ENCODE assay signal across 8 cellular contexts in the genomic region with DNA sequence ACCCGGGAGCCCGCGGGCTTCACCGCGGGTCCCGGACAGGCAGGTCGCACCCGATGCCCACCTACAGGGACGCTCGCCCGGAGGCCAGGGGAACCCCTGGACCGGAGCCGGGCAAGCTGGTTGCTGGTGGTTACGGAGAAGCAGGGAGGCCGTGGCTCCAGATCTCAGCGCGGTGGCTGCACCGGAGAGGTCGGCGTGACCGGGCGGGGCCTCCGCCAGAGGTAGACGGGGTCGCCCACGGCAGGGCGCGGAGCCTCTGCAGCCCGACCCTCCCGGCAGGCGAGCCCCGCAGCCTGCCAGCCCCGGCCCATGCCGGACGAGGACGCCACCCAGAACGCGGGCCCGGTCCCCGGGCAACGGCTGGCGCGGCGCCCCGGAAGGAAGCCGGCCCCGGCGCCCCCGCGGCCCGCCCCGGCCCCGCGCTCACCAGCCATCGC. TPM values are rescaled to one million over a fixed set of nuclear protein-coding genes. Genes with fewer than 3 reads are reported as not detected.
DNase-seq lines count a peak whose midpoint lies in the region; ATAC-seq and TF ChIP-seq lines count a peak whose summit lies in the region.

No MANE protein-coding gene starts in this region.

- TF ChIP-seq CTCF in thoracic aorta (IDR thresholded peaks at IDR 0.05), result no peak

- H3K4me3 Mint-ChIP-seq in activated naive CD8-positive, alpha-beta T cell treated with anti-CD3 and anti-CD28 coated beads, Interleukin-2, amount 50 U/mL, for 24 hours, result peak overlapping the region; percentile 81

- no peaks in the 10 kb centered on the region for H3K27me3 Mint-ChIP-seq in activated naive CD8-positive, alpha-beta T cell treated with anti-CD3 and anti-CD28 coated beads, Interleukin-2, amount 50 U/mL, for 24 hours

- no peaks in the 10 kb centered on the region for H3K27me3 ChIP-seq in thoracic aorta (replicated peaks; ENCODE audit: insufficient read depth)

- H3K4me1 Mint-ChIP-seq in activated naive CD8-positive, alpha-beta T cell treated with anti-CD3 and anti-CD28 coated beads, Interleukin-2, amount 50 U/mL, for 24 hours, result peaks cover 4% of the 10 kb centered on the region

- H3K27ac Mint-ChIP-seq in activated naive CD8-positive, alpha-beta T cell treated with anti-CD3 and anti-CD28 coated beads, Interleukin-2, amount 50 U/mL, for 24 hours, result peak overlapping the region; percentile 64

- peaks cover 6 to 13% of the 10 kb centered on the region in 2 donors for H3K4me1 ChIP-seq in thoracic aorta (ENCODE audit: control insufficient read depth in 1 of 2, low read depth in 2 of 2)

- H3K27ac ChIP-seq in thoracic aorta, result peak overlapping the region in 1 of 2 donors; percentile 19

- DNase-seq in AG08396 (ENCODE audit: low spot score) (peak; percentile 68), left colon (no peak), thoracic aorta (ENCODE audit: low spot score) (no peak), UCSD-AML1 (lab: John Stamatoyannopoulos, UW; ENCODE audit: unreplicated experiment) (no peak)
- DNase-seq in activated naive CD8-positive, alpha-beta T cell treated with anti-CD3 and anti-CD28 coated beads, Interleukin-2, amount 50 U/mL, for 24 hours, result no peak

- peaks cover 17% of the 10 kb centered on the region for H3K36me3 Mint-ChIP-seq in activated naive CD8-positive, alpha-beta T cell treated with anti-CD3 and anti-CD28 coated beads, Interleukin-2, amount 50 U/mL, for 24 hours (ENCODE audit: low read depth)

- H3K9me3 ChIP-seq in thoracic aorta, result no peaks in the 10 kb centered on the region

- peaks cover 28% of the 10 kb centered on the region for H3K36me3 ChIP-seq in thoracic aorta

- H3K4me3 ChIP-seq in thoracic aorta, result peak overlapping the region; percentile 81

- ATAC-seq in GM19023 (IDR thresholded peaks at IDR 0.05; ENCODE audit: unreplicated experiment) (peak; percentile 37), HG03196 (IDR thresholded peaks at IDR 0.05; ENCODE audit: unreplicated experiment) (peak; percentile 21), left colon (peak; percentile 13), thoracic aorta (ENCODE audit: insufficient number of reproducible peaks, low FRiP score, low read depth) (peak; percentile 4), GM21367 (IDR thresholded peaks at IDR 0.05; ENCODE audit: unreplicated experiment) (no peak)
- ATAC-seq in activated naive CD8-positive, alpha-beta T cell treated with anti-CD3 and anti-CD28 coated beads, Interleukin-2, amount 50 U/mL, for 24 hours, result peak; percentile 21

- no peaks in the 10 kb centered on the region for H3K9me3 Mint-ChIP-seq in activated naive CD8-positive, alpha-beta T cell treated with anti-CD3 and anti-CD28 coated beads, Interleukin-2, amount 50 U/mL, for 24 hours

- intact Hi-C loops in left colon (cut with DNase I, micrococcal nuclease), result no loop called here

RNA-seq across cellular contexts. Expression of a gene that starts 0.3 kb away (rescaled TPM):
- total RNA-seq in left colon (10 to 100 TPM; 49.9 to 68.9 TPM), thoracic aorta (10 to 100 TPM; 13.6 to 81.9 TPM)

RNA-seq across cellular contexts. Expression of a gene that starts 7.1 kb away (rescaled TPM):
- total RNA-seq in left colon, result 10 to 100 TPM; 63.2 to 67.5 TPM
- 10 to 100 TPM; 15.8 to 41.3 TPM for total RNA-seq in thoracic aorta

RNA-seq across cellular contexts. Expression of a gene that starts 8.8 kb away (rescaled TPM):
- total RNA-seq in left colon, result under 1 TPM in 1 of 2 donors, not detected in 1; 0.11 TPM
- 1 to 10 TPM in 1 of 2 donors, under 1 TPM in 1; 0.35 to 2.6 TPM for total RNA-seq in thoracic aorta

RNA-seq across cellular contexts. Expression of a gene that starts 16.7 kb away (rescaled TPM):
- total RNA-seq in left colon (10 to 100 TPM; 17.8 to 19.7 TPM), thoracic aorta (10 to 100 TPM; 29.8 to 32.1 TPM)

RNA-seq across cellular contexts. Expression of a gene that starts 19.3 kb away (rescaled TPM):
- total RNA-seq in left colon (10 to 100 TPM; 83.6 to 88.6 TPM), thoracic aorta (100 to 1,000 TPM in 1 of 2 donors, 10 to 100 TPM in 1; 94.1 to 120 TPM)
